ENCODE assay signal across 8 cellular contexts in the genomic region with DNA sequence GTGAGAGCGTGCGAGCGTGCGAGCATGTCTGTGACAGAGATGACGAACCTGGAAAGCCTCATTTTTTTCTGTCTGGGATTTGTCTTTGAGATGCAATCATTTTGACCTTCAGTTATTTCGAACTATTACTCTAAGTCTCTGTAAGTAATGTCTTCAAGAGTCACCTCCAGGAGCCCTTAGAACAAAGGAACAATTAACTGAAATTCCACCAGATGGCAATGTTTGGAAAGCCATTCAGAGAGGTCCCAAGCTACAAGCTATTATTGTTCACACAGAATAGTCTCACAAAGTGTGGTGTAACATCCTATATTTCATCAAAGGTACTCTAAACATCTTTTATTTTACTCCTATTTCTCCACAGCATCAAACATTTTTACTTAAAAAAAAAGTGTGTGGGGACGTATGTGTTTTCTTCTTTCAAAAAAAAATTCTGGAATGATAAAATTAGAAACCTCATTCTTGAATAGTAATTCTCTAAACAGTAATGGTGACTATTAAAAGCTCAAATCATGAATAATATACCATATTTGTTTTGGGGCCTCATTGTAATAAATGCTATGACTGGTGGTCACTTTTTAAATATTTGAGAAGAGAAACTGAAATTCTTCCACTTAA. TPM values are rescaled to one million over a fixed set of nuclear protein-coding genes. Genes with fewer than 3 reads are reported as not detected.
DNase-seq lines count a peak whose midpoint lies in the region; ATAC-seq, FAIRE-seq and TF ChIP-seq lines count a peak whose summit lies in the region.

No MANE protein-coding gene starts in this region.

- DNase-seq in A549 (ENCODE audit: low read depth in 1 of 2, low spot score in 1 of 2) (peak; percentile 42 to 61), GM12865 (ENCODE audit: low read depth) (peak; percentile 64), NB4 (ENCODE audit: low read depth) (peak; percentile 74), SK-N-MC (ENCODE audit: low read depth, low spot score) (peak; percentile 48), esophagus muscularis mucosa (ENCODE audit: extremely low spot score) (no peak)
- DNase-seq in naive thymus-derived CD4-positive, alpha-beta T cell, result peak in 7 of 9 donors; percentile 29 to 66 (median 54)
- no peak for DNase-seq in effector CD4-positive, alpha-beta T cell

- H3K36me3 Mint-ChIP-seq in naive thymus-derived CD4-positive, alpha-beta T cell, result no peaks in the 10 kb centered on the region

- H3K4me3 ChIP-seq in A549 (no peak overlapping the region), GM12865 (ENCODE audit: low read depth, low read length) (no peak overlapping the region), NB4 (ENCODE audit: low read depth, low read length) (no peak overlapping the region), SK-N-MC (no peak overlapping the region), esophagus muscularis mucosa (no peak overlapping the region)
- H3K4me3 ChIP-seq in naive thymus-derived CD4-positive, alpha-beta T cell (ENCODE audit: low read length), result no peak overlapping the region

- no peak overlapping the region for H3K4me3 Mint-ChIP-seq in naive thymus-derived CD4-positive, alpha-beta T cell

- H3K4me1 Mint-ChIP-seq in naive thymus-derived CD4-positive, alpha-beta T cell, result no peaks in the 10 kb centered on the region

- H3K4me1 ChIP-seq in A549 (no peaks in the 10 kb centered on the region), esophagus muscularis mucosa (peaks cover 0 to 7% (median 2%) of the 10 kb centered on the region in 4 donors)
- no peaks in the 10 kb centered on the region for H3K4me1 ChIP-seq in naive thymus-derived CD4-positive, alpha-beta T cell (ENCODE audit: control insufficient read depth in 2 of 2, insufficient read depth in 2 of 2, low read length in 2 of 2)

- H3K27ac Mint-ChIP-seq in naive thymus-derived CD4-positive, alpha-beta T cell, result no peak overlapping the region

- 50% methylated on average over 7 of the region's 7 CpGs for WGBS in A549 (ENCODE audit: missing lambda C conversion rate)
- 46% methylated on average over 7 of the region's 7 CpGs for WGBS in esophagus muscularis mucosa

- intact Hi-C loops in esophagus muscularis mucosa (cut with DNase I), result loop anchor here (1.0 to 10.0 kb wide), 3 partner anchors 138 to 349 kb away; a partner anchor contains a TSS
- intact Hi-C loops in naive thymus-derived CD4-positive, alpha-beta T cell (cut with micrococcal nuclease), result loop anchor here (1.0 to 10.0 kb wide), 9 partner anchors 21 to 381 kb away; a partner anchor contains a TSS

- TF ChIP-seq EP300 in A549 (IDR thresholded peaks at IDR 0.05) (no peak), esophagus muscularis mucosa (IDR thresholded peaks at IDR 0.05) (no peak)

- H3K9ac ChIP-seq in SK-N-MC (ENCODE audit: insufficient read length), result no peak overlapping the region

- H3K27ac ChIP-seq in A549 (no peak overlapping the region), SK-N-MC (no peak overlapping the region), esophagus muscularis mucosa (replicated peaks in 1 of 4) (no peak overlapping the region)
- no peak overlapping the region for H3K27ac ChIP-seq in naive thymus-derived CD4-positive, alpha-beta T cell (ENCODE audit: low read depth, low read length)

- H3K9me3 Mint-ChIP-seq in naive thymus-derived CD4-positive, alpha-beta T cell, result no peaks in the 10 kb centered on the region

- no peaks in the 10 kb centered on the region for H3K36me3 ChIP-seq in SK-N-MC (ENCODE audit: insufficient read depth, low read length)
- no peaks in the 10 kb centered on the region for H3K36me3 ChIP-seq in esophagus muscularis mucosa
- no peaks in the 10 kb centered on the region for H3K36me3 ChIP-seq in naive thymus-derived CD4-positive, alpha-beta T cell (ENCODE audit: control insufficient read depth in 2 of 3, insufficient read depth in 3 of 3, low read length in 3 of 3)

- no peaks in the 10 kb centered on the region for H3K27me3 ChIP-seq in esophagus muscularis mucosa
- H3K27me3 ChIP-seq in naive thymus-derived CD4-positive, alpha-beta T cell (ENCODE audit: control insufficient read depth in 2 of 2, insufficient read depth in 2 of 2, low read length in 2 of 2), result no peaks in the 10 kb centered on the region

- H3K4me2 ChIP-seq in A549, result no peak overlapping the region

- TF ChIP-seq POLR2A in A549 (IDR thresholded peaks at IDR 0.05; ENCODE audit: low read length) (no peak), NB4 (IDR thresholded peaks at IDR 0.05; ENCODE audit: extremely low read depth, insufficient read length) (no peak), esophagus muscularis mucosa (IDR thresholded peaks at IDR 0.05; ENCODE audit: low read depth) (no peak)

- TF ChIP-seq CTCF in A549 (IDR thresholded peaks at IDR 0.05) (peak; percentile 66), GM12865 (IDR thresholded peaks at IDR 0.05; ENCODE audit: insufficient read depth, low read depth, low read length, missing control alignments) (peak; percentile 43), NB4 (IDR thresholded peaks at IDR 0.05; ENCODE audit: low read depth, low read length) (peak; percentile 39), esophagus muscularis mucosa (IDR thresholded peaks at IDR 0.05) (peak; percentile 70 to 75 (median 72))

- TF ChIP-seq RAD21 in A549 (conservative IDR thresholded peaks at IDR 0.05 in 1 of 2, IDR thresholded peaks at IDR 0.05 in 1 of 2), result peak; percentile 75

- no peak for FAIRE-seq in A549 (lab: Jason Lieb, UNC)

- POLR2A ChIA-PET in A549 (lab: Yijun Ruan, JAX), result no interaction called here
- POLR2A ChIA-PET in naive thymus-derived CD4-positive, alpha-beta T cell (lab: Charles Lee), result interaction anchor here (0.7 kb wide), 1 partner anchor 39 kb away, joined by 4 read pairs; no protein-coding TSS in a partner anchor

- H3K9me3 ChIP-seq in A549 (no peaks in the 10 kb centered on the region), SK-N-MC (ENCODE audit: low read depth, low read length) (no peaks in the 10 kb centered on the region), esophagus muscularis mucosa (no peaks in the 10 kb centered on the region)
- no peaks in the 10 kb centered on the region for H3K9me3 ChIP-seq in naive thymus-derived CD4-positive, alpha-beta T cell (ENCODE audit: control insufficient read depth in 2 of 3, low read length in 3 of 3)

- CTCF ChIA-PET in A549 (lab: Yijun Ruan, JAX), result interaction anchor here (0.8 to 1.5 kb wide), 9 partner anchors 9 to 161 kb away, joined by 3 to 10 read pairs (median 4); no protein-coding TSS in a partner anchor
- CTCF ChIA-PET in naive thymus-derived CD4-positive, alpha-beta T cell (lab: Charles Lee), result interaction anchor here (0.7 to 1.5 kb wide), 14 partner anchors 9 to 945 kb away, joined by 3 to 7 read pairs (median 3); no protein-coding TSS in a partner anchor

- peak; percentile 81 to 91; a peak in 5 of 6 replicates for ATAC-seq in A549
- ATAC-seq in HG02610 (IDR thresholded peaks at IDR 0.05; ENCODE audit: unreplicated experiment), result peak; percentile 82
- peak; percentile 80 for ATAC-seq in naive thymus-derived CD4-positive, alpha-beta T cell

- no peaks in the 10 kb centered on the region for H3K27me3 Mint-ChIP-seq in naive thymus-derived CD4-positive, alpha-beta T cell

TF ChIP-seq in A549, 52 proteins besides CTCF, POLR2A, EP300 and RAD21:
- TF ChIP-seq NR3C1 (IDR thresholded peaks at IDR 0.05) (no peak), SMC3 (IDR thresholded peaks at IDR 0.05) (peak; percentile 72), FOSL2 (IDR thresholded peaks at IDR 0.05) (no peak), FOSL2 (CRISPR knock-in tag; IDR thresholded peaks at IDR 0.05) (no peak), ESRRA (IDR thresholded peaks at IDR 0.05; ENCODE audit: borderline replicate concordance, low read length) (no peak), NFE2L2 (conservative IDR thresholded peaks at IDR 0.05; ENCODE audit: low read length) (no peak), HOXB5 (CRISPR knock-in tag; IDR thresholded peaks at IDR 0.05) (no peak), FOXS1 (CRISPR knock-in tag; IDR thresholded peaks at IDR 0.05) (no peak)
TF ChIP-seq in A549: peak in this region for 1.

RNA-seq across cellular contexts. Expression of a gene that starts 35.1 kb away (rescaled TPM):
- polyA plus RNA-seq in A549 (2011; rRNA removed), result 46.3 and 59.1 TPM in 2 replicates
- polyA plus RNA-seq in A549 (2012; cell fraction: cytosol; rRNA removed), result 15.7 and 16.9 TPM in 2 replicates
- polyA plus RNA-seq in A549 (2012; cell fraction: nucleus; rRNA removed), result 8.8 and 12.0 TPM in 2 replicates
- polyA plus RNA-seq in A549 (2017; fragmentation: RNase III; extraction: RNeasy Plus Mini Kit Qiagen cat#74134 plus additional on column Dnase treatment), result 11.2 to 11.4 TPM (median 11.3 TPM) in 3 replicates
- polyA minus RNA-seq in A549 (2011; rRNA and poly(A)+ RNA removed), result 34.2 and 39.8 TPM in 2 replicates
- 10 to 100 TPM; 22.2 to 32.2 (median 24.5) TPM for total RNA-seq in esophagus muscularis mucosa
- 10 to 100 TPM; 44.7 to 84.4 (median 63.5) TPM for total RNA-seq in naive thymus-derived CD4-positive, alpha-beta T cell
- polyA plus RNA-seq in naive thymus-derived CD4-positive, alpha-beta T cell, result 10 to 100 TPM; 82.6 to 84.3 TPM

Comparison
In these comparisons a context has a peak if more than half of its experiments do, and no peak if none do; other contexts are left out.
1. DNase-seq: peak in A549 (2 of 2), GM12865 (single experiment), NB4 (single experiment), SK-N-MC (single experiment) and naive thymus-derived CD4-positive, alpha-beta T cell (7 of 9); none in esophagus muscularis mucosa (single experiment) and effector CD4-positive, alpha-beta T cell (single experiment).
2. Peak in every context shown above with its lines, with median percentiles within 50 percentile points of each other: ATAC-seq and CTCF ChIP-seq.